In genomic region chr14:81618695-81619094, GRCh38 we compare ENCODE assay signal across 29 cellular contexts.
"Had no signal": no experiment of that assay in that cellular context is flagged by ENCODE, and none has a peak within 500 bp of the region (broad histone marks: within the 10 kb centered on the region; RNA-seq: fewer than 3 reads in every experiment).

No MANE protein-coding gene starts in this region.

- H3K27ac ChIP-seq: adrenal gland, breast epithelium, cardiac muscle cell, colonic mucosa had no signal

- ATAC-seq: activated CD4-positive, alpha-beta T cell treated with anti-CD3 and anti-CD28 coated beads for 36 hours; activated CD8-positive, alpha-beta memory T cell treated with anti-CD3 and anti-CD28 coated beads, Interleukin-2, amount 10 ng/mL, durations not matched to agents 7 days and 5 days; activated CD8-positive, alpha-beta T cell treated with anti-CD3 and anti-CD28 coated beads, Interleukin-2, amount 10 ng/mL, durations not matched to agents 7 days and 5 days; activated naive CD8-positive, alpha-beta T cell treated with anti-CD3 and anti-CD28 coated beads, Interleukin-2, amount 50 U/mL, for 24 hours; esophagus mucosa; T-helper 17 cell had no signal

- H3K9me3 ChIP-seq: adrenal gland, breast epithelium, colonic mucosa had no signal

- H3K27me3 ChIP-seq: adrenal gland, breast epithelium, cardiac muscle cell, colonic mucosa had no signal

- H3K4me3 ChIP-seq: adrenal gland, breast epithelium, cardiac muscle cell, colonic mucosa had no signal

- H3K36me3 ChIP-seq: adrenal gland, breast epithelium, cardiac muscle cell, colonic mucosa had no signal

- DNase-seq: activated CD4-positive, alpha-beta memory T cell treated with anti-CD3 and anti-CD28 coated beads for 36 hours; activated CD4-positive, alpha-beta T cell treated with anti-CD3 and anti-CD28 coated beads for 36 hours; activated CD4-positive, alpha-beta T cell treated with anti-CD3 and anti-CD28 coated beads, Interleukin-2, amount 10 ng/mL, durations not matched to agents 24 days and 14 days; activated CD4-positive, CD25-positive, alpha-beta regulatory T cell; activated CD4-positive, CD25-positive, alpha-beta regulatory T cell treated with anti-CD3 and anti-CD28 coated beads, Interleukin-2, amount 50 U/mL, for 72 hours; activated CD8-positive, alpha-beta memory T cell treated with anti-CD3 and anti-CD28 coated beads, Interleukin-2, amount 10 ng/mL, durations not matched to agents 7 days and 5 days; activated CD8-positive, alpha-beta memory T cell treated with anti-CD3 and anti-CD28 coated beads, Interleukin-2, amount 50 U/mL, for 4 hours; activated CD8-positive, alpha-beta T cell treated with anti-CD3 and anti-CD28 coated beads, Interleukin-2, amount 10 ng/mL, durations not matched to agents 7 days and 5 days; activated effector memory CD4-positive, alpha-beta T cell treated with anti-CD3 and anti-CD28 coated beads, Interleukin-2, amount 50 U/mL, for 16 hours; activated naive CD4-positive, alpha-beta T cell treated with anti-CD3 and anti-CD28 coated beads for 36 hours; activated naive CD8-positive, alpha-beta T cell treated with anti-CD3 and anti-CD28 coated beads for 36 hours; activated naive CD8-positive, alpha-beta T cell treated with anti-CD3 and anti-CD28 coated beads, Interleukin-2, amount 50 U/mL, for 24 hours; activated T-cell treated with anti-CD3 and anti-CD28 coated beads, Interleukin-2, amount 50 U/mL, for 1 hour; activated T-cell treated with anti-CD3 and anti-CD28 coated beads, Interleukin-2, amount 50 U/mL, for 48 hours; adrenal gland; amygdala; aorta; central memory CD4-positive, alpha-beta T cell; cerebellar nuclear complex; colonic mucosa; effector CD8-positive, alpha-beta T cell; foreskin fibroblast; head of caudate nucleus; T-helper 1 cell; T-helper 17 cell; T1000 had no signal

- H3K4me1 ChIP-seq: adrenal gland, breast epithelium, colonic mucosa had no signal
